29 cellular contexts compared by ENCODE assay signal in the genomic region with DNA sequence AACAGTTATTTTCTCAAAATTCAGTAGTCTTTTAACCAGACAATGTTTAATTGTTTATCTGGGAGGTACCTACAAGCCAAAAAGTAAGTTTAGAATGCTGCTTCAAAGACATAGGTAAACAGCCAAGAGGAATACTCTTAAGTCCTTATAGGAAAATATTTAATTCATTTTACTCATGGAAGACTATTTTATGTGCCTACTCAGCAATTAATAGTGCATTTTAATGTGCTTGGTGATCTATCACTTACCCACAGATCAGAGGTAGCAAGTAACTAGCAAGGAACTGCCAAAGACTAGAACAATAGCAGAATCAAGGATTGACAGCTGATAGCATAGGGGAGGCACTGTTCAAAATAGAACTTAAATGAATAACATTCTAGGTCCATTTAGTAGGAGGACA.
"Had no signal": no experiment of that assay in that cellular context is flagged by ENCODE, and none has a peak within 500 bp of the region (broad histone marks: within the 10 kb centered on the region; RNA-seq: fewer than 3 reads in every experiment).

No MANE protein-coding gene starts in this region.

- H3K36me3 ChIP-seq: left lung, lower lobe of right lung, neutrophil, ovary, right atrium auricular region, vagina had no signal

- H3K4me1 ChIP-seq: right atrium auricular region, thyroid gland had no signal

- H3K4me2 ChIP-seq: neural progenitor cell had no signal

- H2AFZ ChIP-seq: neural progenitor cell had no signal

- DNase-seq: hippocampal formation; left colon; left lung; lower lobe of right lung; mammary epithelial cell; mesendoderm; naive B cell; natural killer cell; nephron progenitor cell; occipital lobe; ovary; stimulated activated CD4-positive, alpha-beta T cell treated with anti-CD3 and anti-CD28 coated beads, Interleukin-12 subunit alpha, Interleukin-12 subunit beta, amount 100 ng/mL, for 4 hours; stimulated activated CD4-positive, alpha-beta T cell treated with anti-CD3 and anti-CD28 coated beads, Interleukin-15, amount 100 ng/mL, for 24 hours; stimulated activated CD4-positive, alpha-beta T cell treated with anti-CD3 and anti-CD28 coated beads, Interleukin-2, amount 100 ng/mL, for 24 hours; stimulated activated CD4-positive, alpha-beta T cell treated with anti-CD3 and anti-CD28 coated beads, Interleukin-4, amount 100 ng/mL, for 1 hour; stimulated activated naive B cell treated with anti-CD40 and anti-IgM and Interleukin-4, amounts not matched to agents 10 μg/mL and 1 μg/mL and 100 μg/mL, for 72 hours; stimulated activated naive CD8-positive, alpha-beta T cell treated with anti-CD3 and anti-CD28 coated beads, Interleukin-15, Interleukin-2, amounts not matched to agents 100 U/mL and 50 U/mL, for 24 hours; stomach; testis; thyroid gland; transverse colon; upper lobe of left lung had no signal

- H3K4me3 ChIP-seq: left lung, lower lobe of right lung, neural progenitor cell, ovary, right atrium auricular region, skin epidermis, stomach, testis, thyroid gland, transverse colon, upper lobe of left lung, vagina had no signal

- H3K27ac ChIP-seq: left lung, lower lobe of right lung, neural progenitor cell, neutrophil, ovary, right atrium auricular region, skin epidermis, stomach, testis, thyroid gland, transverse colon, upper lobe of left lung, vagina had no signal

- H3K27me3 ChIP-seq: left lung, neural progenitor cell, neutrophil, ovary, right atrium auricular region, stomach, testis, thyroid gland, transverse colon, upper lobe of left lung, vagina had no signal

- H3K9me3 ChIP-seq: left lung, lower lobe of right lung, neutrophil, ovary, right atrium auricular region, stomach, testis, thyroid gland, transverse colon, upper lobe of left lung, vagina had no signal

- ATAC-seq: left colon; left lung; lower lobe of right lung; natural killer cell; sciatic nerve; stimulated activated naive B cell treated with anti-CD40 and anti-IgM and Interleukin-4, amounts not matched to agents 10 μg/mL and 1 μg/mL and 100 μg/mL, for 72 hours; stimulated activated naive CD8-positive, alpha-beta T cell treated with anti-CD3 and anti-CD28 coated beads, Interleukin-15, Interleukin-2, amounts not matched to agents 100 U/mL and 50 U/mL, for 24 hours had no signal

- FAIRE-seq: keratinocyte had no signal

- H3K9ac ChIP-seq: neural progenitor cell had no signal
